1 cellular context compared by ENCODE assay signal in genomic region chr11:70153133-70153727, GRCh38.
TF ChIP-seq lines count a peak whose summit lies in the region.

No MANE protein-coding gene starts in this region.

TF ChIP-seq in K562, 482 proteins besides CTCF, POLR2A, EP300 and RAD21:
- TF ChIP-seq ZBTB40 (IDR thresholded peaks at IDR 0.05), result peak; percentile 97
- peak; percentile 97 for TF ChIP-seq ZBTB40 (CRISPR knock-in tag; IDR thresholded peaks at IDR 0.05)
- peak; percentile 26; the same call in 1 of the 2 replicates for TF ChIP-seq L3MBTL2 (IDR thresholded peaks at IDR 0.05)
- no peak for TF ChIP-seq TBL1XR1 (IDR thresholded peaks at IDR 0.05; ENCODE audit: low read length in 2 of 2)
